Comparison of ENCODE assay signal across 26 cellular contexts in the genomic region with DNA sequence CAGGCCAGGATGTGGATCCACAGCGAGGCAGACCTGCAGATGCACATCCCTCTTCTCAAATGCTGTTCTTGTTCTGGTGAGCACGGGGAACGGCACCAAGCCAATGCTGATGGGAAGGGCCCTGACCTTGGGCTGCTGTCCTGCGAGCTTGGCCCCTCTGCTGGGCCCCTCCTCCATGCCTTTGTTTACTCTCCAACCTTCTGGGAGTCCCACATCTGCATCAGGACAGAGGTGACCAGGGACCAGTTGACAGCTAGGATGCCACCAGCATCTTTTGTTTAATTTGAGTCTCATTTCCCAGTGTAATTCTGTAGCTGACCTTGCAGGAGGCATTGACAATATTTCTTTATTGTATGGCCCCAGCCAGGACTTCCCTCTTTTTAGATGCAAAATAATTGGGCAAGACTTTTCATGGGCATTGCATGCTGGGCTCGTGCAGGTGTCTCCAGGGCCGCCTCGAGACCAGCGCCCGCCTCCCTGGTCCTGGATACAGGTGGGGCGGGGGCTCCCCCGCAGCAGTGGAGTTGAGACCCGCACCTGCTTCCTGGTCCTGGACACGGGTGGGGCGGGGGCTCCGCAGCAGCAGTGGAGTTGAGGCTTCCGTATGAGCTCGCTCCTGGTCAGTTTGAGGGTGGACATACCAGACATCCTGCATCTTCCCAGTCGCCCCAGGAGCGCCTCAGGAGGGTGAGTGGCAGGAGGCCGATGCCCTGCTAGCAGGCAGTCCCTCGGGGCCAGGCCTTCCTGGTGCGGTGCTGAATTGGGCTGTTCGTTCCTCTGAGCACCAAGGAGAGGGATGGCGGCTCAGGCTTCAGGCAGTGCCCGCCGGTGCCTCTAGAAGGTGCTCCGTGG. TPM values are rescaled to one million over a fixed set of nuclear protein-coding genes. Genes with fewer than 3 reads are reported as not detected.
DNase-seq lines count a peak whose midpoint lies in the region; ATAC-seq and TF ChIP-seq lines count a peak whose summit lies in the region.
"Had no signal": no experiment of that assay in that cellular context is flagged by ENCODE, and none has a peak within 500 bp of the region (broad histone marks: within the 10 kb centered on the region; RNA-seq: fewer than 3 reads in every experiment).

No MANE protein-coding gene starts in this region.

- intact Hi-C loops in heart left ventricle (cut with DNase I) (no loop called here), cardiac septum (cut with DNase I) (no loop called here), left ventricle myocardium inferior (cut with micrococcal nuclease) (no loop called here)

- H3K4me1 Mint-ChIP-seq in natural killer cell treated with Interleukin-12 subunit alpha and Interleukin-12 subunit beta and Interleukin-15 and Interleukin-18, amount 100 ng/mL, for 72 hours (ENCODE audit: low read depth in 2 of 2): peaks cover 0 to 21% of the 10 kb centered on the region in 2 donors

- H3K36me3 Mint-ChIP-seq in natural killer cell treated with Interleukin-12 subunit alpha and Interleukin-12 subunit beta and Interleukin-15 and Interleukin-18, amount 100 ng/mL, for 72 hours: no peaks in the 10 kb centered on the region

- DNase-seq in heart left ventricle (peak in 1 of 5 donors; percentile 49), cardiac septum (ENCODE audit: low spot score) (no peak), RWPE2 (ENCODE audit: low spot score) (peak; percentile 73), left ventricle myocardium inferior (no peak), substantia nigra (lab: John Stamatoyannopoulos, UW) (no peak), cerebellar nuclear complex (lab: John Stamatoyannopoulos, UW) (no peak)
- no peak for DNase-seq in natural killer cell treated with Interleukin-12 subunit alpha and Interleukin-12 subunit beta and Interleukin-15 and Interleukin-18, amount 100 ng/mL, for 72 hours (ENCODE audit: low spot score)
- DNase-seq: activated CD4-positive, alpha-beta T cell treated with anti-CD3 and anti-CD28 coated beads, Interleukin-2, amount 50 U/mL, for 1 hour; activated CD4-positive, CD25-positive, alpha-beta regulatory T cell; activated naive CD4-positive, alpha-beta T cell treated with Interleukin-2 at 50 U/mL for 16 hours; activated T-cell treated with anti-CD3 and anti-CD28 coated beads, Interleukin-2, amount 50 U/mL, for 48 hours; CD8-positive, alpha-beta memory T cell; foreskin melanocyte; NCI-H2107; NCI-H345; stimulated activated CD4-positive, alpha-beta T cell treated with anti-CD3 and anti-CD28 coated beads, Interleukin-12 subunit alpha, Interleukin-12 subunit beta, amount 100 ng/mL, for 4 hours; stimulated activated CD4-positive, alpha-beta T cell treated with anti-CD3 and anti-CD28 coated beads, Interleukin-4, amount 100 ng/mL, for 1 hour; T-cell; transverse colon had no signal

- no peaks in the 10 kb centered on the region for H3K27me3 ChIP-seq in heart left ventricle
- no peaks in the 10 kb centered on the region for H3K27me3 ChIP-seq in RWPE2 (ENCODE audit: insufficient read depth, poor library complexity, severe bottlenecking)
- no peaks in the 10 kb centered on the region for H3K27me3 ChIP-seq in left ventricle myocardium inferior (ENCODE audit: low read depth)
- H3K27me3 ChIP-seq: left lung, neutrophil, SJSA1, transverse colon had no signal

- H3K27me3 Mint-ChIP-seq in natural killer cell treated with Interleukin-12 subunit alpha and Interleukin-12 subunit beta and Interleukin-15 and Interleukin-18, amount 100 ng/mL, for 72 hours: no peaks in the 10 kb centered on the region
- H3K27me3 Mint-ChIP-seq: B cell; CD8-positive, alpha-beta memory T cell; T-cell had no signal

- H3K9me3 Mint-ChIP-seq in natural killer cell treated with Interleukin-12 subunit alpha and Interleukin-12 subunit beta and Interleukin-15 and Interleukin-18, amount 100 ng/mL, for 72 hours: no peaks in the 10 kb centered on the region
- H3K9me3 Mint-ChIP-seq: CD8-positive, alpha-beta memory T cell; T-cell had no signal

- H3K4me1 ChIP-seq in heart left ventricle (peaks cover 19 to 86% (median 74%) of the 10 kb centered on the region in 12 donors), RWPE2 (ENCODE audit: insufficient read depth, poor library complexity, severe bottlenecking) (peaks cover 6% of the 10 kb centered on the region), left ventricle myocardium inferior (peaks cover 84% of the 10 kb centered on the region)

- H3K9me3 ChIP-seq in heart left ventricle: no peaks in the 10 kb centered on the region
- no peaks in the 10 kb centered on the region for H3K9me3 ChIP-seq in RWPE2 (ENCODE audit: severe bottlenecking)
- H3K9me3 ChIP-seq in left ventricle myocardium inferior (replicated peaks): no peaks in the 10 kb centered on the region
- H3K9me3 ChIP-seq: left lung, neutrophil, SJSA1, transverse colon had no signal

- no peak overlapping the region for H3K4me3 ChIP-seq in heart left ventricle
- H3K4me3 ChIP-seq in RWPE2 (ENCODE audit: severe bottlenecking): no peak overlapping the region
- H3K4me3 ChIP-seq in left ventricle myocardium inferior: peak overlapping the region; percentile 47
- H3K4me3 ChIP-seq: left lung, SJSA1, transverse colon had no signal

- WGBS in heart left ventricle, 4 donors: 83 to 87% (median 85%) methylated on average over 22 to 27 of the region's 27 CpGs

- ATAC-seq in heart left ventricle (no peak), RWPE2 (ENCODE audit: low read depth) (no peak), HG03108 (IDR thresholded peaks at IDR 0.05; ENCODE audit: unreplicated experiment) (no peak)
- no peak for ATAC-seq in natural killer cell treated with Interleukin-12 subunit alpha and Interleukin-12 subunit beta and Interleukin-15 and Interleukin-18, amount 100 ng/mL, for 72 hours
- ATAC-seq: left lung, sciatic nerve, T-cell had no signal

- H3K27ac ChIP-seq in heart left ventricle: peak overlapping the region in 7 of 12 donors; percentile 24 to 84 (median 57)
- no peak overlapping the region for H3K27ac ChIP-seq in RWPE2 (ENCODE audit: poor library complexity, severe bottlenecking)
- H3K27ac ChIP-seq in left ventricle myocardium inferior (replicated peaks): peak overlapping the region; percentile 87
- peak overlapping the region; percentile 70 for H3K27ac ChIP-seq in substantia nigra (ENCODE audit: low read depth, low read length, poor library complexity, severe bottlenecking)
- H3K27ac ChIP-seq: HL-60, left lung, neutrophil, SJSA1, transverse colon had no signal

- no peak overlapping the region for H3K27ac Mint-ChIP-seq in natural killer cell treated with Interleukin-12 subunit alpha and Interleukin-12 subunit beta and Interleukin-15 and Interleukin-18, amount 100 ng/mL, for 72 hours
- H3K27ac Mint-ChIP-seq: B cell, T-cell had no signal

- H3K36me3 ChIP-seq in heart left ventricle: no peaks in the 10 kb centered on the region
- H3K36me3 ChIP-seq in RWPE2 (ENCODE audit: low read depth): 0 out of 2 replicates have a peak, but pooled peaks cover 4% of the 10 kb centered on the region
- H3K36me3 ChIP-seq in left ventricle myocardium inferior: no peaks in the 10 kb centered on the region
- H3K36me3 ChIP-seq: neutrophil, SJSA1, transverse colon had no signal

- TF ChIP-seq CTCF in heart left ventricle (IDR thresholded peaks at IDR 0.05) (no peak), RWPE2 (IDR thresholded peaks at IDR 0.05; ENCODE audit: poor library complexity, severe bottlenecking) (no peak), left ventricle myocardium inferior (IDR thresholded peaks at IDR 0.05; ENCODE audit: borderline replicate concordance) (no peak)

- TF ChIP-seq POLR2A in heart left ventricle (IDR thresholded peaks at IDR 0.05): no peak

- H3K4me3 Mint-ChIP-seq in natural killer cell treated with Interleukin-12 subunit alpha and Interleukin-12 subunit beta and Interleukin-15 and Interleukin-18, amount 100 ng/mL, for 72 hours: no peak overlapping the region
- H3K4me3 Mint-ChIP-seq: B cell; CD8-positive, alpha-beta memory T cell; T-cell had no signal

RNA-seq across cellular contexts. Expression of a gene that starts 11.4 kb away (rescaled TPM):
- total RNA-seq in heart left ventricle (10 to 100 TPM; 47.3 to 90.3 (median 60.8) TPM), cardiac septum (55.1 TPM), left ventricle myocardium inferior (64.0 TPM)
- polyA plus RNA-seq in heart left ventricle: 10 to 100 TPM; 50.7 to 78.7 TPM
- total RNA-seq in natural killer cell treated with Interleukin-12 subunit alpha and Interleukin-12 subunit beta and Interleukin-15 and Interleukin-18, amount 100 ng/mL, for 72 hours: 10 to 100 TPM; 24.9 to 26.3 TPM

RNA-seq across cellular contexts. Expression of a gene that starts 25.1 kb away (rescaled TPM):
- 10 to 100 TPM; 13.3 to 25.3 (median 18.7) TPM for total RNA-seq in heart left ventricle
- polyA plus RNA-seq in heart left ventricle: 10 to 100 TPM; 17.1 to 19.4 TPM
- 17.7 TPM for total RNA-seq in cardiac septum
- total RNA-seq in left ventricle myocardium inferior: 19.8 TPM
- total RNA-seq in natural killer cell treated with Interleukin-12 subunit alpha and Interleukin-12 subunit beta and Interleukin-15 and Interleukin-18, amount 100 ng/mL, for 72 hours: 10 to 100 TPM; 43.4 to 76.5 TPM
